1 cellular context compared by ENCODE assay signal in genomic region chr7:3244241-3244814, GRCh38.
TF ChIP-seq lines count a peak whose summit lies in the region.

No MANE protein-coding gene starts in this region.

TF ChIP-seq in endothelial cell of umbilical vein, 7 proteins besides CTCF, POLR2A, EP300 and RAD21 (continued from another document):
- peak; percentile 93 for TF ChIP-seq GATA2 (IDR thresholded peaks at IDR 0.05; ENCODE audit: insufficient read depth, insufficient read length, low read depth, low read length)
- TF ChIP-seq MYC (IDR thresholded peaks at IDR 0.05; ENCODE audit: low read depth, low read length), result no peak
